ENCODE assay signal across 1 cellular context in genomic region chr12:107091381-107091780, GRCh38.
TF ChIP-seq lines count a peak whose summit lies in the region.

No MANE protein-coding gene starts in this region.

TF ChIP-seq in GM23338, 12 proteins besides CTCF, POLR2A, EP300 and RAD21 (continued from another document):
- TF ChIP-seq REST (IDR thresholded peaks at IDR 0.05; ENCODE audit: unreplicated experiment) (no peak), CREB1 (CRISPR knock-in tag; IDR thresholded peaks at IDR 0.05; ENCODE audit: low read depth) (no peak)
TF ChIP-seq in GM23338: peak in this region for 0.
